ENCODE assay signal across 1 cellular context in the genomic region with DNA sequence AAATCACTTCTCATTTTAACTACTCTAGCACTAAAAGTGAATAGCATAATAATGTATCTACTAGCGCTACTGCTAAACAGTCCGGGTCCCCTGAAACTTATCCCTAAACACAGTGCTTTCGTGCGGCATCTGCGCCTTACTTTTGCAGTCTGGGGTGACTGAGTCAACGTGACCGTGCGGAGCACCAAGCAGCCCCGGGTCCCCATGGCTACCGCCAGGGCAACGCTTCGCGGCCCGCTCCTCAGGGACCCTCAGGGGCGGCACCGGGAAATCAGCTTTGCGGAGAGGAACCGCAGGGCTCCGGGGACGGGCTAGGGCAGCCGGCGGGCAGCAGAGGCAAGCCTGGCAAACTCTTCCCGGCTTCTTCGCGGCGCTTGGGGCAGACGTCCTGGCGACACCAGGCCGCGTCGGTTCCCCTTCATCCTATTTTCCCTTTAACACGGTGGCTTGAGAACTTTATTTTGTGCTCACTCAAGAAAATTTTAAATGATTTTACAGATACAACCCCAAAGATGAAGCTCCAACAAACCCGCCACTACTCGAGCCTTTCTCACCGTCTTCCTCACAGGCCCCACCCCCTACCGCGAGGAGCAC.
TF ChIP-seq lines count a peak whose summit lies in the region.

No MANE protein-coding gene starts in this region.

TF ChIP-seq in SK-N-SH treated with all-trans-retinoic acid at 6 μM for 48 hours, 23 proteins besides CTCF, POLR2A, EP300 and RAD21 (continued from another document):
- TF ChIP-seq, protein P1, sequence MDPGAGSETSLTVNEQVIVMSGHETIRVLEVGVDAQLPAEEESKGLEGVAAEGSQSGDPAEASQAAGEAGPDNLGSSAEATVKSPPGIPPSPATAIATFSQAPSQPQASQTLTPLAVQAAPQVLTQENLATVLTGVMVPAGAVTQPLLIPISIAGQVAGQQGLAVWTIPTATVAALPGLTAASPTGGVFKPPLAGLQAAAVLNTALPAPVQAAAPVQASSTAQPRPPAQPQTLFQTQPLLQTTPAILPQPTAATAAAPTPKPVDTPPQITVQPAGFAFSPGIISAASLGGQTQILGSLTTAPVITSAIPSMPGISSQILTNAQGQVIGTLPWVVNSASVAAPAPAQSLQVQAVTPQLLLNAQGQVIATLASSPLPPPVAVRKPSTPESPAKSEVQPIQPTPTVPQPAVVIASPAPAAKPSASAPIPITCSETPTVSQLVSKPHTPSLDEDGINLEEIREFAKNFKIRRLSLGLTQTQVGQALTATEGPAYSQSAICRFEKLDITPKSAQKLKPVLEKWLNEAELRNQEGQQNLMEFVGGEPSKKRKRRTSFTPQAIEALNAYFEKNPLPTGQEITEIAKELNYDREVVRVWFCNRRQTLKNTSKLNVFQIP (CRISPR knock-in tag; IDR thresholded peaks at IDR 0.05; ENCODE audit: borderline replicate concordance, low read depth), result no peak
- TF ChIP-seq BACH2 (CRISPR knock-in tag; IDR thresholded peaks at IDR 0.05; ENCODE audit: borderline replicate concordance) (no peak), ZNF565 (CRISPR knock-in tag; conservative IDR thresholded peaks at IDR 0.05; ENCODE audit: low read depth) (no peak), ESRRG (CRISPR knock-in tag; IDR thresholded peaks at IDR 0.05) (no peak), ZFP3 (CRISPR knock-in tag; IDR thresholded peaks at IDR 0.05) (no peak), ZC3H10 (CRISPR knock-in tag; IDR thresholded peaks at IDR 0.05) (no peak), CREB5 (CRISPR knock-in tag; IDR thresholded peaks at IDR 0.05; ENCODE audit: low read depth) (no peak)
- TF ChIP-seq, protein P2, sequence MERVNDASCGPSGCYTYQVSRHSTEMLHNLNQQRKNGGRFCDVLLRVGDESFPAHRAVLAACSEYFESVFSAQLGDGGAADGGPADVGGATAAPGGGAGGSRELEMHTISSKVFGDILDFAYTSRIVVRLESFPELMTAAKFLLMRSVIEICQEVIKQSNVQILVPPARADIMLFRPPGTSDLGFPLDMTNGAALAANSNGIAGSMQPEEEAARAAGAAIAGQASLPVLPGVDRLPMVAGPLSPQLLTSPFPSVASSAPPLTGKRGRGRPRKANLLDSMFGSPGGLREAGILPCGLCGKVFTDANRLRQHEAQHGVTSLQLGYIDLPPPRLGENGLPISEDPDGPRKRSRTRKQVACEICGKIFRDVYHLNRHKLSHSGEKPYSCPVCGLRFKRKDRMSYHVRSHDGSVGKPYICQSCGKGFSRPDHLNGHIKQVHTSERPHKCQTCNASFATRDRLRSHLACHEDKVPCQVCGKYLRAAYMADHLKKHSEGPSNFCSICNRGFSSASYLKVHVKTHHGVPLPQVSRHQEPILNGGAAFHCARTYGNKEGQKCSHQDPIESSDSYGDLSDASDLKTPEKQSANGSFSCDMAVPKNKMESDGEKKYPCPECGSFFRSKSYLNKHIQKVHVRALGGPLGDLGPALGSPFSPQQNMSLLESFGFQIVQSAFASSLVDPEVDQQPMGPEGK (CRISPR knock-in tag; IDR thresholded peaks at IDR 0.05; ENCODE audit: borderline replicate concordance), result no peak
TF ChIP-seq in SK-N-SH treated with all-trans-retinoic acid at 6 μM for 48 hours: peak in this region for 0.
